ENCODE assay signal across 18 cellular contexts in genomic region chr18:3238742-3239141, GRCh38. TPM values are rescaled to one million over a fixed set of nuclear protein-coding genes. Genes with fewer than 3 reads are reported as not detected.
A peak's percentile ranks its signal among the peaks of the same experiment; 100 is the strongest.
DNase-seq lines count a peak whose midpoint lies in the region; ATAC-seq, FAIRE-seq and TF ChIP-seq lines count a peak whose summit lies in the region.
"Had no signal": no experiment of that assay in that cellular context is flagged by ENCODE, and none has a peak within 500 bp of the region (broad histone marks: within the 10 kb centered on the region; RNA-seq: fewer than 3 reads in every experiment).

No MANE protein-coding gene starts in this region.

- peaks cover 20 to 31% (median 24%) of the 10 kb centered on the region in 3 experiments; a peak in 6 of 7 replicates for H3K36me3 Mint-ChIP-seq in H9 (ENCODE audit: insufficient read depth in 1 of 3, low read depth in 3 of 3)

- no peak overlapping the region for H3K14ac ChIP-seq in H9 (ENCODE audit: insufficient read depth, low read length)

- no peaks in the 10 kb centered on the region for H4K20me1 ChIP-seq in H9 (ENCODE audit: control insufficient read depth, insufficient read depth, insufficient read length)
- no peaks in the 10 kb centered on the region for H4K20me1 ChIP-seq in PC-3 (ENCODE audit: low read length)

- H3K27me3 ChIP-seq in H9 (ENCODE audit: insufficient read depth, low read length) = no peaks in the 10 kb centered on the region
- H3K27me3 ChIP-seq in PC-3 (ENCODE audit: low read length) = no peaks in the 10 kb centered on the region
- no peaks in the 10 kb centered on the region for H3K27me3 ChIP-seq in bronchial epithelial cell (ENCODE audit: control insufficient read depth, insufficient read depth, low read length)
- H3K27me3 ChIP-seq in psoas muscle (ENCODE audit: insufficient read depth in 3 of 3, low read length in 2 of 3) = no peaks in the 10 kb centered on the region
- H3K27me3 ChIP-seq: stomach had no signal

- H3K9me2 ChIP-seq in PC-3 (replicated peaks; ENCODE audit: low read length) = no peaks in the 10 kb centered on the region

- peak; percentile 22; the same call in 1 of the 3 replicates for TF ChIP-seq CTCF in H9 (conservative IDR thresholded peaks at IDR 0.05)
- TF ChIP-seq CTCF in PC-3 (conservative IDR thresholded peaks at IDR 0.05; ENCODE audit: low read depth, low read length) = peak; percentile 51; the same call in 1 of the 2 replicates
- TF ChIP-seq CTCF in bronchial epithelial cell (IDR thresholded peaks at IDR 0.05; ENCODE audit: insufficient read depth, low read length, severe bottlenecking) = peak; percentile 4
- no peak for TF ChIP-seq CTCF in psoas muscle (IDR thresholded peaks at IDR 0.05)

- no TSS peak for BruUV-seq in PC-3 (replicated peaks; lab: Mats Ljungman, UMichigan)

- no peak overlapping the region for H3K56ac ChIP-seq in H9 (ENCODE audit: insufficient read length, low read depth, low read length)

- DNase-seq in H9 = no peak
- DNase-seq in PC-3 = peak; percentile 25
- DNase-seq in bronchial epithelial cell (ENCODE audit: low read depth) = no peak
- no peak for DNase-seq in psoas muscle
- no peak for DNase-seq in stimulated activated naive CD8-positive, alpha-beta T cell treated with anti-CD3 and anti-CD28 coated beads, Interleukin-15, amount 100 ng/mL, for 72 hours
- no peak for DNase-seq in iPS-NIHi11 (ENCODE audit: low spot score)
- DNase-seq: activated CD4-positive, alpha-beta T cell treated with anti-CD3 and anti-CD28 coated beads, Interleukin-2, amount 10 ng/mL, durations not matched to agents 7 days and 5 days; activated T-cell treated with anti-CD3 and anti-CD28 coated beads, Interleukin-2, amount 50 U/mL, for 48 hours; hypothalamus; left cardiac atrium; NCI-H1694 treated with DMSO at 0.1 percent for 48 hours; NCI-H524; stomach; T-helper 2 cell had no signal

- H4K5ac ChIP-seq in H9 (ENCODE audit: insufficient read length, low read depth, low read length) = no peak overlapping the region

- no peak overlapping the region for H3K4me3 Mint-ChIP-seq in H9
- no peak overlapping the region for H3K4me3 Mint-ChIP-seq in stimulated activated naive CD8-positive, alpha-beta T cell treated with anti-CD3 and anti-CD28 coated beads, Interleukin-15, amount 100 ng/mL, for 72 hours
- H3K4me3 Mint-ChIP-seq: activated CD4-positive, alpha-beta T cell treated with anti-CD3 and anti-CD28 coated beads, Interleukin-2, amount 10 ng/mL, durations not matched to agents 7 days and 5 days had no signal

- ATAC-seq in PC-3 (peak; percentile 65), psoas muscle (peak in 3 of 4 donors; percentile 21 to 53 (median 50)), HG02938 (IDR thresholded peaks at IDR 0.05; ENCODE audit: unreplicated experiment) (no peak)
- no peak for ATAC-seq in stimulated activated naive CD8-positive, alpha-beta T cell treated with anti-CD3 and anti-CD28 coated beads, Interleukin-15, amount 100 ng/mL, for 72 hours
- ATAC-seq: esophagus mucosa, left cardiac atrium had no signal

- no peak overlapping the region for H2BK120ac ChIP-seq in H9 (ENCODE audit: low read depth, low read length, poor library complexity, severe bottlenecking)

- no peak overlapping the region for H2AFZ ChIP-seq in H9 (ENCODE audit: low read length)
- no peak overlapping the region for H2AFZ ChIP-seq in PC-3 (ENCODE audit: low read length)

- H3K4me1 Mint-ChIP-seq in H9 = no peaks in the 10 kb centered on the region
- H3K4me1 Mint-ChIP-seq in stimulated activated naive CD8-positive, alpha-beta T cell treated with anti-CD3 and anti-CD28 coated beads, Interleukin-15, amount 100 ng/mL, for 72 hours = peaks cover under 1% of the 10 kb centered on the region
- H3K4me1 Mint-ChIP-seq: activated CD4-positive, alpha-beta T cell treated with anti-CD3 and anti-CD28 coated beads, Interleukin-2, amount 10 ng/mL, durations not matched to agents 7 days and 5 days had no signal

- H3T11ph ChIP-seq in H9 (ENCODE audit: low read length) = no peak overlapping the region

- H2BK12ac ChIP-seq in H9 (ENCODE audit: insufficient read length, low read depth, low read length) = no peak overlapping the region

- no peaks in the 10 kb centered on the region for H3K79me1 ChIP-seq in H9 (ENCODE audit: insufficient read depth, low read depth, low read length, poor library complexity, severe bottlenecking)

- H4K91ac ChIP-seq in H9 (ENCODE audit: insufficient read length, low read depth, low read length) = no peak overlapping the region

- no peak overlapping the region for H3K18ac ChIP-seq in H9 (ENCODE audit: insufficient read length, low read depth, low read length)

- H3K79me2 ChIP-seq in H9 (ENCODE audit: insufficient read depth, low read length) (no peaks in the 10 kb centered on the region), PC-3 (ENCODE audit: low read length) (no peaks in the 10 kb centered on the region)

- H2BK15ac ChIP-seq in H9 (ENCODE audit: low read depth, low read length) = no peak overlapping the region

- no peak overlapping the region for H2AK5ac ChIP-seq in H9 (ENCODE audit: insufficient read length, low read length)

- WGBS in H9 (ENCODE audit: extremely low coverage, insufficient read length, low lambda C conversion rate) = no CpG with 5 or more reads among the region's 2 CpGs
- 84 to 92% (median 84%) methylated on average over 2 of the region's 2 CpGs for WGBS in psoas muscle, 3 donors

- H2BK5ac ChIP-seq in H9 (ENCODE audit: insufficient read length, low read length) = no peak overlapping the region

- no peak overlapping the region for H3K27ac Mint-ChIP-seq in H9
- H3K27ac Mint-ChIP-seq in stimulated activated naive CD8-positive, alpha-beta T cell treated with anti-CD3 and anti-CD28 coated beads, Interleukin-15, amount 100 ng/mL, for 72 hours = no peak overlapping the region
- H3K27ac Mint-ChIP-seq: activated CD4-positive, alpha-beta T cell treated with anti-CD3 and anti-CD28 coated beads, Interleukin-2, amount 10 ng/mL, durations not matched to agents 7 days and 5 days had no signal

- no peaks in the 10 kb centered on the region for H3K23me2 ChIP-seq in H9 (ENCODE audit: insufficient read length, low read depth, low read length, poor library complexity, severe bottlenecking)

- no peaks in the 10 kb centered on the region for H3F3A ChIP-seq in PC-3 (ENCODE audit: low read length, unreplicated experiment)

- H3K4me3 ChIP-seq in PC-3 (ENCODE audit: low read length) = no peak overlapping the region
- H3K4me3 ChIP-seq in bronchial epithelial cell (ENCODE audit: low read depth, low read length) = no peak overlapping the region
- H3K4me3 ChIP-seq in psoas muscle = no peak overlapping the region
- H3K4me3 ChIP-seq: coronary artery, stomach had no signal

- H3K9me3 Mint-ChIP-seq in H9 = peaks cover 32 to 43% of the 10 kb centered on the region in 2 experiments
- peaks cover 8 to 16% of the 10 kb centered on the region in 2 donors for H3K9me3 Mint-ChIP-seq in stimulated activated naive CD8-positive, alpha-beta T cell treated with anti-CD3 and anti-CD28 coated beads, Interleukin-15, amount 100 ng/mL, for 72 hours

- H4K8ac ChIP-seq in H9 (replicated peaks; ENCODE audit: insufficient read length, low read depth, low read length) = no peak overlapping the region

- no peak overlapping the region for H3K4ac ChIP-seq in H9 (ENCODE audit: low read depth, low read length)

- H2BK20ac ChIP-seq in H9 (ENCODE audit: low read depth, low read length, poor library complexity, severe bottlenecking) = no peak overlapping the region

- H3K23ac ChIP-seq in H9 (ENCODE audit: insufficient read length, low read depth, low read length) = no peak overlapping the region

- H3K4me2 ChIP-seq in H9 (ENCODE audit: insufficient read depth, insufficient read length, low read length) (no peak overlapping the region), PC-3 (ENCODE audit: low read length) (no peak overlapping the region)

- H3K9ac ChIP-seq in H9 (ENCODE audit: extremely low read depth, insufficient read length, low read length) = no peak overlapping the region
- H3K9ac ChIP-seq in PC-3 (ENCODE audit: low read length) = no peak overlapping the region

- H3K36me3 ChIP-seq in PC-3 (ENCODE audit: low read depth, low read length) = no peaks in the 10 kb centered on the region
- H3K36me3 ChIP-seq in bronchial epithelial cell (ENCODE audit: control insufficient read depth, insufficient read depth, low read length) = no peaks in the 10 kb centered on the region
- peaks cover 0 to 20% of the 10 kb centered on the region in 2 donors for H3K36me3 ChIP-seq in psoas muscle (ENCODE audit: insufficient read depth in 1 of 2, low read depth in 1 of 2)

- CTCF ChIA-PET in PC-3 (lab: Charles Lee) = interaction anchor here (0.5 to 1.8 kb wide), 5 partner anchors 49 to 306 kb away, joined by 3 to 8 read pairs (median 3); no protein-coding TSS in a partner anchor

- POLR2A ChIA-PET in PC-3 (lab: Charles Lee; ENCODE audit: unreplicated experiment) = no interaction called here

- FAIRE-seq in bronchial epithelial cell (lab: Jason Lieb, UNC) = no peak
- FAIRE-seq: G401.6 had no signal

- no peaks in the 10 kb centered on the region for H3K4me1 ChIP-seq in H9 (ENCODE audit: insufficient read depth, low read length)
- peaks cover 13% of the 10 kb centered on the region for H3K4me1 ChIP-seq in PC-3 (ENCODE audit: insufficient read depth, low read length)
- peaks cover 10% of the 10 kb centered on the region for H3K4me1 ChIP-seq in psoas muscle

- H3K9me3 ChIP-seq in H9 (ENCODE audit: control insufficient read depth, low read depth, low read length) (no peaks in the 10 kb centered on the region), PC-3 (ENCODE audit: low read length) (no peaks in the 10 kb centered on the region), psoas muscle (no peaks in the 10 kb centered on the region)

- H3K27ac ChIP-seq in H9 (ENCODE audit: insufficient read length, low read depth, low read length) (no peak overlapping the region), PC-3 (ENCODE audit: low read length) (no peak overlapping the region), psoas muscle (no peak overlapping the region)
- H3K27ac ChIP-seq: coronary artery, stomach had no signal

- intact Hi-C loops in PC-3 (cut with micrococcal nuclease) = loop anchor here (2.0 kb wide), 1 partner anchor 52 kb away; no protein-coding TSS in a partner anchor
- intact Hi-C loops in psoas muscle (cut with DNase I) = loop anchor here in 1 of 2 donors (5.0 kb wide), 1 partner anchor 56 kb away; no protein-coding TSS in a partner anchor

- H3K27me3 Mint-ChIP-seq in H9 (ENCODE audit: low read depth) = no peaks in the 10 kb centered on the region
- H3K27me3 Mint-ChIP-seq in stimulated activated naive CD8-positive, alpha-beta T cell treated with anti-CD3 and anti-CD28 coated beads, Interleukin-15, amount 100 ng/mL, for 72 hours = no peaks in the 10 kb centered on the region
- H3K27me3 Mint-ChIP-seq: activated CD4-positive, alpha-beta T cell treated with anti-CD3 and anti-CD28 coated beads, Interleukin-2, amount 10 ng/mL, durations not matched to agents 7 days and 5 days had no signal

RNA-seq across cellular contexts. Expression of gene MYL12A, which starts 8.9 kb away (rescaled TPM):
- total RNA-seq in H9 (2021) (279 and 284 TPM in 2 replicates), PC-3 (2014; rRNA removed) (254 and 329 TPM in 2 replicates), bronchial epithelial cell (702 and 937 TPM in 2 replicates), psoas muscle (1,000 to 10,000 TPM in 3 of 4 donors, 100 to 1,000 TPM in 1; 995 to 3,547 (median 2,203) TPM)
- polyA plus RNA-seq in psoas muscle = 1,000 to 10,000 TPM in 2 of 3 donors, 100 to 1,000 TPM in 1; 957 to 3,920 (median 1,327) TPM

RNA-seq across cellular contexts. Expression of gene MYOM1, which starts 19.0 kb away (rescaled TPM):
- total RNA-seq in H9 (2021) = 0.17 and 0.20 TPM in 2 replicates
- 0.07 and 0.12 TPM in 2 replicates for total RNA-seq in PC-3 (2014; rRNA removed)
- 0.26 and 0.38 TPM in 2 replicates for total RNA-seq in bronchial epithelial cell
- total RNA-seq in psoas muscle = 100 to 1,000 TPM; 388 to 842 (median 567) TPM
- polyA plus RNA-seq in psoas muscle = 100 to 1,000 TPM in 2 of 3 donors, 10 to 100 TPM in 1; 54.8 to 209 (median 117) TPM

RNA-seq across cellular contexts. Expression of gene MYL12B, which starts 23.2 kb away (rescaled TPM):
- total RNA-seq in H9 (2021) (166 and 180 TPM in 2 replicates), PC-3 (2014; rRNA removed) (233 and 308 TPM in 2 replicates), bronchial epithelial cell (610 and 649 TPM in 2 replicates), psoas muscle (100 to 1,000 TPM; 163 to 212 (median 180) TPM)
- 100 to 1,000 TPM; 193 to 243 (median 240) TPM for polyA plus RNA-seq in psoas muscle

Comparison
In these comparisons a context has a peak if more than half of its experiments do, and no peak if none do; other contexts are left out.
1. ATAC-seq: peak in PC-3 (single experiment) and psoas muscle (3 of 4); none in stimulated activated naive CD8-positive, alpha-beta T cell treated with anti-CD3 and anti-CD28 coated beads, Interleukin-15, amount 100 ng/mL, for 72 hours (single experiment) and HG02938 (single experiment).
2. RNA of gene MYOM1, which starts 19.0 kb away (total RNA-seq): 388 to 842 TPM in psoas muscle; 0.26 to 0.38 TPM in bronchial epithelial cell, 0.17 to 0.20 TPM in H9 and 0.07 to 0.12 TPM in PC-3; every median in the first group is over 100 times any median in the second.